In genomic region chr15:66505430-66505811, GRCh38 we compare ENCODE assay signal across 8 cellular contexts. TPM values are rescaled to one million over a fixed set of nuclear protein-coding genes. Genes with fewer than 3 reads are reported as not detected.
DNase-seq lines count a peak whose midpoint lies in the region; ATAC-seq, FAIRE-seq and TF ChIP-seq lines count a peak whose summit lies in the region.

No MANE protein-coding gene starts in this region.

- H3K4me1 ChIP-seq in iPS-18a (ENCODE audit: control insufficient read depth, low read depth, low read length) (no peaks in the 10 kb centered on the region), stomach (peaks cover 18 to 46% (median 38%) of the 10 kb centered on the region in 4 donors)

- H3K27ac ChIP-seq in iPS-18a (ENCODE audit: low read length) (peak overlapping the region; percentile 88), stomach (peak overlapping the region; percentile 82 to 96 (median 94))

- peaks cover 53% of the 10 kb centered on the region for H3K36me3 Mint-ChIP-seq in activated CD8-positive, alpha-beta T cell treated with anti-CD3 and anti-CD28 coated beads, Interleukin-2, amount 10 ng/mL, durations not matched to agents 7 days and 5 days (ENCODE audit: low read depth)

- H3K27ac Mint-ChIP-seq in activated CD8-positive, alpha-beta T cell treated with anti-CD3 and anti-CD28 coated beads, Interleukin-2, amount 10 ng/mL, durations not matched to agents 7 days and 5 days: peak overlapping the region; percentile 99

- peak overlapping the region; percentile 96 for H3K9ac ChIP-seq in iPS-18a (ENCODE audit: low read length)

- FAIRE-seq in D721Med (lab: Jason Lieb, UNC): no peak

- no peaks in the 10 kb centered on the region for H3K9me3 Mint-ChIP-seq in activated CD8-positive, alpha-beta T cell treated with anti-CD3 and anti-CD28 coated beads, Interleukin-2, amount 10 ng/mL, durations not matched to agents 7 days and 5 days (ENCODE audit: insufficient read depth)

- TF ChIP-seq CTCF in D721Med (IDR thresholded peaks at IDR 0.05; ENCODE audit: insufficient read depth, missing control alignments) (no peak), stomach (IDR thresholded peaks at IDR 0.05) (no peak)

- H3K9me3 ChIP-seq in iPS-18a (ENCODE audit: control insufficient read depth, low read depth, low read length) (no peaks in the 10 kb centered on the region), stomach (no peaks in the 10 kb centered on the region)

- H3K36me3 ChIP-seq in iPS-18a (ENCODE audit: control insufficient read depth, low read depth, low read length): peaks cover 39% of the 10 kb centered on the region
- peaks cover 26 to 29% (median 29%) of the 10 kb centered on the region in 4 donors for H3K36me3 ChIP-seq in stomach

- CTCF ChIA-PET in activated CD8-positive, alpha-beta T cell treated with anti-CD3 and anti-CD28 coated beads, Interleukin-2, amount 10 ng/mL, durations not matched to agents 7 days and 5 days (lab: Charles Lee): interaction anchor here (0.6 to 3.1 kb wide), 6 partner anchors 7 to 215 kb away, joined by 3 to 20 read pairs (median 3); partner anchors contain the start of genes MAP2K1 and SNAPC5

- TF ChIP-seq EP300 in stomach (IDR thresholded peaks at IDR 0.05): no peak

- intact Hi-C loops in stomach (cut with DNase I; ENCODE audit: low total_unique reads): no loop called here

- DNase-seq in D721Med (ENCODE audit: insufficient read length, low spot score) (peak; percentile 38), stomach (no peak), hippocampal formation (lab: John Stamatoyannopoulos, UW) (no peak), ureter (ENCODE audit: low spot score) (no peak)
- no peak for DNase-seq in activated CD8-positive, alpha-beta T cell treated with anti-CD3 and anti-CD28 coated beads, Interleukin-2, amount 10 ng/mL, durations not matched to agents 7 days and 5 days

- H3K27me3 ChIP-seq in iPS-18a (ENCODE audit: control insufficient read depth, insufficient read depth, low read length) (no peaks in the 10 kb centered on the region), stomach (no peaks in the 10 kb centered on the region)

- H3K4me3 Mint-ChIP-seq in activated CD8-positive, alpha-beta T cell treated with anti-CD3 and anti-CD28 coated beads, Interleukin-2, amount 10 ng/mL, durations not matched to agents 7 days and 5 days: peak overlapping the region; percentile 98

- no peaks in the 10 kb centered on the region for H3K27me3 Mint-ChIP-seq in activated CD8-positive, alpha-beta T cell treated with anti-CD3 and anti-CD28 coated beads, Interleukin-2, amount 10 ng/mL, durations not matched to agents 7 days and 5 days (ENCODE audit: low read depth)

- peak; percentile 26 for ATAC-seq in HG02642 (IDR thresholded peaks at IDR 0.05; ENCODE audit: poor library complexity, unreplicated experiment)
- no peak for ATAC-seq in activated CD8-positive, alpha-beta T cell treated with anti-CD3 and anti-CD28 coated beads, Interleukin-2, amount 10 ng/mL, durations not matched to agents 7 days and 5 days
- no peak for ATAC-seq in HG03108 (IDR thresholded peaks at IDR 0.05; ENCODE audit: unreplicated experiment)

- WGBS in stomach, 5 donors: 0 to 2% (median 1%) methylated on average over 13 of the region's 13 CpGs

- POLR2A ChIA-PET in activated CD8-positive, alpha-beta T cell treated with anti-CD3 and anti-CD28 coated beads, Interleukin-2, amount 10 ng/mL, durations not matched to agents 7 days and 5 days (lab: Charles Lee): interaction anchor here (0.6 to 2.6 kb wide), 17 partner anchors 9 to 713 kb away, joined by 3 to 21 read pairs (median 4); partner anchors contain the start of genes DENND4A, MAP2K1 and TIPIN

- peak overlapping the region; percentile 91 for H3K4me3 ChIP-seq in iPS-18a (ENCODE audit: low read length)
- H3K4me3 ChIP-seq in stomach: peak overlapping the region; percentile 63 to 96 (median 75)

- peaks cover 55% of the 10 kb centered on the region for H3K4me1 Mint-ChIP-seq in activated CD8-positive, alpha-beta T cell treated with anti-CD3 and anti-CD28 coated beads, Interleukin-2, amount 10 ng/mL, durations not matched to agents 7 days and 5 days (ENCODE audit: low read depth)

- TF ChIP-seq POLR2A in stomach (IDR thresholded peaks at IDR 0.05): no peak

RNA-seq across cellular contexts. Expression of gene ZWILCH, which starts 0.3 kb away (rescaled TPM):
- total RNA-seq in activated CD8-positive, alpha-beta T cell treated with anti-CD3 and anti-CD28 coated beads, Interleukin-2, amount 10 ng/mL, durations not matched to agents 7 days and 5 days: 10 to 100 TPM; 37.2 to 44.8 TPM
- total RNA-seq in stomach (10 to 100 TPM in 2 of 5 donors, 1 to 10 TPM in 2, under 1 TPM in 1; 0.89 to 46.7 (median 9.9) TPM), ureter (9.0 TPM)
- 1 to 10 TPM; 3.5 to 5.6 (median 4.2) TPM for polyA plus RNA-seq in stomach

RNA-seq across cellular contexts. Expression of gene RPL4, which starts 0.8 kb away (rescaled TPM):
- 1,000 to 10,000 TPM; 2,498 to 2,528 TPM for total RNA-seq in activated CD8-positive, alpha-beta T cell treated with anti-CD3 and anti-CD28 coated beads, Interleukin-2, amount 10 ng/mL, durations not matched to agents 7 days and 5 days
- 1,000 to 10,000 TPM in 4 of 5 donors, 100 to 1,000 TPM in 1; 994 to 3,031 (median 2,276) TPM for total RNA-seq in stomach
- 1,000 to 10,000 TPM; 2,383 to 4,395 (median 2,638) TPM for polyA plus RNA-seq in stomach
- total RNA-seq in ureter: 2,079 TPM

RNA-seq across cellular contexts. Expression of gene SNAPC5, which starts 7.9 kb away (rescaled TPM):
- total RNA-seq in activated CD8-positive, alpha-beta T cell treated with anti-CD3 and anti-CD28 coated beads, Interleukin-2, amount 10 ng/mL, durations not matched to agents 7 days and 5 days: 10 to 100 TPM; 25.0 to 25.7 TPM
- 10 to 100 TPM in 2 of 5 donors, 1 to 10 TPM in 3; 2.3 to 18.2 (median 9.8) TPM for total RNA-seq in stomach
- polyA plus RNA-seq in stomach: 10 to 100 TPM; 25.9 to 49.0 (median 31.6) TPM
- 29.2 TPM for total RNA-seq in ureter
